In genomic region chr1:224432141-224432540, GRCh38 we compare ENCODE assay signal across 8 cellular contexts. TPM values are rescaled to one million over a fixed set of nuclear protein-coding genes. Genes with fewer than 3 reads are reported as not detected.
DNase-seq lines count a peak whose midpoint lies in the region; ATAC-seq and TF ChIP-seq lines count a peak whose summit lies in the region.

No MANE protein-coding gene starts in this region.

- H3K36me3 ChIP-seq in IMR-90 (ENCODE audit: control insufficient read depth, insufficient read depth, low read length) (peaks cover 5% of the 10 kb centered on the region), mucosa of stomach (ENCODE audit: control insufficient read depth, insufficient read depth, low read length) (no peaks in the 10 kb centered on the region)

- H3K9ac ChIP-seq in IMR-90 (ENCODE audit: low read depth, low read length) (peak overlapping the region; percentile 92), mucosa of stomach (ENCODE audit: low read length) (peak overlapping the region; percentile 15)

- H3K4me3 ChIP-seq in AG10803 (ENCODE audit: low read length) (peak overlapping the region; percentile 95), IMR-90 (ENCODE audit: insufficient read depth, low read depth, low read length) (peak overlapping the region; percentile 77), cardiac fibroblast (replicated peaks in 1 of 2; ENCODE audit: low read depth in 2 of 2, low read length in 2 of 2) (peak overlapping the region; percentile 83 to 93), mucosa of stomach (ENCODE audit: low read length) (peak overlapping the region; percentile 35)

- peak overlapping the region; percentile 95 for H3K4me2 ChIP-seq in IMR-90 (ENCODE audit: low read depth, low read length)

- H3K56ac ChIP-seq in IMR-90 (ENCODE audit: extremely low read depth, insufficient read depth, low read length) = no peak overlapping the region

- CTCF ChIA-PET in IMR-90 (lab: Yijun Ruan, JAX) = interaction anchor here (0.5 to 1.0 kb wide), 2 partner anchors 20 to 1098 kb away, joined by 4 read pairs; no protein-coding TSS in a partner anchor

- H3K18ac ChIP-seq in IMR-90 (ENCODE audit: low read depth, low read length) = no peak overlapping the region

- no peak overlapping the region for H2BK120ac ChIP-seq in IMR-90 (ENCODE audit: low read depth, low read length)

- intact Hi-C loops in IMR-90 (cut with micrococcal nuclease) = loop anchor here (10.0 kb wide), 1 partner anchor 493 kb away; the partner anchor contains the start of gene DNAH14

- peaks cover 9 to 33% of the 10 kb centered on the region in 2 experiments for H3K79me1 ChIP-seq in IMR-90 (ENCODE audit: low read depth in 1 of 2, low read length in 2 of 2)

- dilution Hi-C loops in IMR-90 (cut with HindIII; ENCODE audit: low sequenced_read_pairs, unreplicated experiment) = no loop called here

- peak overlapping the region; percentile 94 for H2BK5ac ChIP-seq in IMR-90 (ENCODE audit: low read depth, low read length, poor library complexity, severe bottlenecking)

- H4K91ac ChIP-seq in IMR-90 (ENCODE audit: insufficient read depth, low read depth, low read length) = no peak overlapping the region

- no peak overlapping the region for H4K8ac ChIP-seq in IMR-90 (ENCODE audit: low read depth in 2 of 2, low read length in 2 of 2)

- H3K9me1 ChIP-seq in IMR-90 (ENCODE audit: insufficient read depth, low read length) = peaks cover 4% of the 10 kb centered on the region

- H2BK20ac ChIP-seq in IMR-90 (ENCODE audit: low read depth, low read length) = no peak overlapping the region

- WGBS in IMR-90 (ENCODE audit: extremely low coverage in 2 of 2, insufficient read length in 1 of 2), 2 experiments = no CpG with 5 or more reads among the region's 2 CpGs

- H3K9me3 ChIP-seq in IMR-90 (ENCODE audit: control insufficient read depth, insufficient read depth, low read length) (no peaks in the 10 kb centered on the region), mucosa of stomach (ENCODE audit: control insufficient read depth, low read length) (no peaks in the 10 kb centered on the region)

- TF ChIP-seq RAD21 in IMR-90 (IDR thresholded peaks at IDR 0.05; ENCODE audit: low read length) = no peak

- no peak for ATAC-seq in IMR-90 (ENCODE audit: low read depth)

- no peak overlapping the region; the same call in 1 of the 2 replicates for H3K27ac ChIP-seq in IMR-90 (ENCODE audit: insufficient read depth, low read length)

- H4K20me1 ChIP-seq in IMR-90 (ENCODE audit: insufficient read depth, low read length) = peaks cover 40% of the 10 kb centered on the region

- BruUV-seq in IMR-90 (replicated peaks; lab: Mats Ljungman, UMichigan) = TSS peak; percentile 14

- H2AK5ac ChIP-seq in IMR-90 (ENCODE audit: low read depth, low read length) = no peak overlapping the region

- no peak overlapping the region for H2AK9ac ChIP-seq in IMR-90 (replicated peaks; ENCODE audit: low read depth, low read length, poor library complexity)

- DNase-seq in AG10803 (ENCODE audit: low read depth) = peak; percentile 66
- DNase-seq in IMR-90 = no peak
- DNase-seq in cardiac fibroblast (ENCODE audit: low read depth in 2 of 2) = peak; percentile 46 to 51
- no peak for DNase-seq in LoVo (ENCODE audit: low spot score)
- DNase-seq in activated CD8-positive, alpha-beta memory T cell treated with anti-CD3 and anti-CD28 coated beads, Interleukin-2, amount 50 U/mL, for 48 hours = no peak
- no peak for DNase-seq in NCI-H2196 (lab: John Stamatoyannopoulos, UW; ENCODE audit: unreplicated experiment)
- DNase-seq in SW480 (ENCODE audit: low spot score) = no peak

- TF ChIP-seq CTCF in AG10803 (conservative IDR thresholded peaks at IDR 0.05; ENCODE audit: low read length) = no peak
- no peak for TF ChIP-seq CTCF in IMR-90 (conservative IDR thresholded peaks at IDR 0.05; ENCODE audit: low read depth, low read length)
- TF ChIP-seq CTCF in cardiac fibroblast (IDR thresholded peaks at IDR 0.05; ENCODE audit: low read depth, low read length) = no peak

- H3K23ac ChIP-seq in IMR-90 (ENCODE audit: low read depth, low read length) = no peak overlapping the region

- no peak overlapping the region for H3K4ac ChIP-seq in IMR-90 (ENCODE audit: low read depth, low read length)

- no peak overlapping the region for H3K14ac ChIP-seq in IMR-90 (replicated peaks; ENCODE audit: low read depth, low read length)

- H3K27me3 ChIP-seq in IMR-90 (ENCODE audit: control insufficient read depth, insufficient read depth, low read length) (no peaks in the 10 kb centered on the region), mucosa of stomach (ENCODE audit: control insufficient read depth, insufficient read depth, low read length) (no peaks in the 10 kb centered on the region)

- POLR2A ChIA-PET in IMR-90 (lab: Charles Lee; ENCODE audit: unreplicated experiment) = interaction anchor here (0.5 to 1.0 kb wide), 2 partner anchors 11 to 25 kb away, joined by 3 read pairs; no protein-coding TSS in a partner anchor

- no peak overlapping the region for H2AFZ ChIP-seq in IMR-90 (replicated peaks; ENCODE audit: low read length, poor library complexity)

- peaks cover 4% of the 10 kb centered on the region; the same call in 1 of the 2 replicates for H3K4me1 ChIP-seq in IMR-90 (ENCODE audit: control insufficient read depth, insufficient read depth, low read length)
- peaks cover 22% of the 10 kb centered on the region for H3K4me1 ChIP-seq in mucosa of stomach (ENCODE audit: control insufficient read depth, insufficient read depth, low read length)

- no peak overlapping the region for H2BK15ac ChIP-seq in IMR-90 (ENCODE audit: low read depth, low read length)

- no peak overlapping the region for H4K5ac ChIP-seq in IMR-90 (ENCODE audit: low read depth, low read length)

- TF ChIP-seq POLR2A in IMR-90 (IDR thresholded peaks at IDR 0.05; ENCODE audit: low read depth, low read length) = no peak

- in situ Hi-C loops in IMR-90 (cut with MboI; ENCODE audit: low sequenced_read_pairs) = no loop called here

TF ChIP-seq in IMR-90, 13 proteins besides CTCF, POLR2A, EP300 and RAD21:
- TF ChIP-seq RCOR1 (IDR thresholded peaks at IDR 0.05; ENCODE audit: insufficient replicate concordance, low read length) (no peak), FOS (IDR thresholded peaks at IDR 0.05; ENCODE audit: low read depth, low read length) (no peak), MAZ (IDR thresholded peaks at IDR 0.05; ENCODE audit: borderline replicate concordance, low read depth, low read length) (no peak), CEBPB (IDR thresholded peaks at IDR 0.05; ENCODE audit: low read depth, low read length) (no peak), USF2 (IDR thresholded peaks at IDR 0.05; ENCODE audit: low read depth, low read length) (no peak), BHLHE40 (IDR thresholded peaks at IDR 0.05; ENCODE audit: low read depth, low read length) (no peak), NFE2L2 (IDR thresholded peaks at IDR 0.05; ENCODE audit: low read depth, low read length) (no peak), MXI1 (IDR thresholded peaks at IDR 0.05; ENCODE audit: borderline replicate concordance, low read depth, low read length) (no peak), MAFK (IDR thresholded peaks at IDR 0.05; ENCODE audit: low read depth, low read length) (no peak), CHD1 (IDR thresholded peaks at IDR 0.05; ENCODE audit: low read depth, low read length) (no peak), RFX5 (IDR thresholded peaks at IDR 0.05; ENCODE audit: low read depth, low read length) (no peak), SMC3 (IDR thresholded peaks at IDR 0.05; ENCODE audit: low read depth, low read length) (no peak)
- TF ChIP-seq, protein P1, sequence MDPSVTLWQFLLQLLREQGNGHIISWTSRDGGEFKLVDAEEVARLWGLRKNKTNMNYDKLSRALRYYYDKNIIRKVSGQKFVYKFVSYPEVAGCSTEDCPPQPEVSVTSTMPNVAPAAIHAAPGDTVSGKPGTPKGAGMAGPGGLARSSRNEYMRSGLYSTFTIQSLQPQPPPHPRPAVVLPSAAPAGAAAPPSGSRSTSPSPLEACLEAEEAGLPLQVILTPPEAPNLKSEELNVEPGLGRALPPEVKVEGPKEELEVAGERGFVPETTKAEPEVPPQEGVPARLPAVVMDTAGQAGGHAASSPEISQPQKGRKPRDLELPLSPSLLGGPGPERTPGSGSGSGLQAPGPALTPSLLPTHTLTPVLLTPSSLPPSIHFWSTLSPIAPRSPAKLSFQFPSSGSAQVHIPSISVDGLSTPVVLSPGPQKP (IDR thresholded peaks at IDR 0.05; ENCODE audit: borderline replicate concordance, low read depth, low read length) = no peak

RNA-seq across cellular contexts. Expression of gene WDR26, which starts 2.5 kb away (rescaled TPM):
- total RNA-seq in IMR-90 (2012; rRNA removed) = 23.8 and 41.4 TPM in 2 replicates
- 31.1 and 46.4 TPM in 2 replicates for polyA plus RNA-seq in IMR-90 (2012; rRNA removed)
- 13.2 and 15.6 TPM in 2 replicates for polyA plus RNA-seq in IMR-90 (2012; cell fraction: cytosol; rRNA removed)
- 14.3 and 60.9 TPM in 2 replicates for polyA plus RNA-seq in IMR-90 (2012; cell fraction: nucleus; rRNA removed; ENCODE audit: low replicate concordance)

Comparison
In these comparisons a context has a peak if more than half of its experiments do, and no peak if none do; other contexts are left out.
1. DNase-seq: peak in AG10803 (single experiment) and cardiac fibroblast (2 of 2); none in IMR-90 (single experiment), LoVo (single experiment), activated CD8-positive, alpha-beta memory T cell treated with anti-CD3 and anti-CD28 coated beads, Interleukin-2, amount 50 U/mL, for 48 hours (single experiment), NCI-H2196 (single experiment) and SW480 (single experiment).
2. H3K4me3 ChIP-seq: peak in every context shown above with its lines; median percentile 95 in AG10803; 88 in cardiac fibroblast; 77 in IMR-90; 35 in mucosa of stomach.